Comparison of ENCODE assay signal across 8 cellular contexts in the genomic region with DNA sequence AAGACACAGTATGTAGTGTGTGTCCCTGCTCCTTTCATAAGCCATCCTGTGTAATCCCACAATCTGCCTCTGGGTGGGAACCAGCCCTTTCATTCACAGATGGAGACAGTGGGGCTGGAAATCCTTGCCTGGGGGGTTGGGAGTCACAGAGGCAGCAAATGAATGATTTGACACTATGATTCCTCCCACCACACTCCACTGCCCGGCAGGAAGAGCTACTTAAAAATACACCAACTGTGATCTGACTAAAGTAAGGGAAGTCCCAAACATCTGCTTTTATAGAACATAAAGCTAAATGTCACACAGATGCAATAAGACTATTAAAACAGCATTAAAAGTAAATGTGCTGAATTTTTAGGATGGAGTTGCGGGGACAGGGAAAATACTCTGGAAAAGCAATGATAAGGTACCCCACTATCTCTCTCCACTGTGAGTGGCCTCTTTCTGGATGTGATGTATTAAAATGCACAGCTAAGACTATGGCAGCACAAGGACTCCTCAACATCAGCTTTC. TPM values are rescaled to one million over a fixed set of nuclear protein-coding genes. Genes with fewer than 3 reads are reported as not detected.
DNase-seq lines count a peak whose midpoint lies in the region; ATAC-seq and TF ChIP-seq lines count a peak whose summit lies in the region.

No MANE protein-coding gene starts in this region.

- intact Hi-C loops in stomach (cut with DNase I; ENCODE audit: low total_unique reads), result no loop called here

- H3K36me3 ChIP-seq in GM06990 (ENCODE audit: control insufficient read depth, insufficient read depth, low read length) (peaks cover 21% of the 10 kb centered on the region), SJCRH30 (peaks cover 40% of the 10 kb centered on the region), stomach (peaks cover 27 to 43% (median 41%) of the 10 kb centered on the region in 4 donors)

- H3K27me3 ChIP-seq in GM06990 (replicated peaks; ENCODE audit: control insufficient read depth, insufficient read depth, low read length) (no peaks in the 10 kb centered on the region), SJCRH30 (no peaks in the 10 kb centered on the region), stomach (no peaks in the 10 kb centered on the region)

- H3K9me3 ChIP-seq in SJCRH30 (replicated peaks) (no peaks in the 10 kb centered on the region), stomach (no peaks in the 10 kb centered on the region)

- no peak for TF ChIP-seq EP300 in stomach (IDR thresholded peaks at IDR 0.05)

- ATAC-seq in GM21515 (IDR thresholded peaks at IDR 0.05; ENCODE audit: unreplicated experiment), result no peak
- ATAC-seq in GM18858 (IDR thresholded peaks at IDR 0.05; ENCODE audit: unreplicated experiment), result no peak
- no peak for ATAC-seq in GM19395 (IDR thresholded peaks at IDR 0.05; ENCODE audit: unreplicated experiment)

- WGBS in stomach, 5 donors, result 58 to 66% (median 62%) methylated on average over 2 of the region's 2 CpGs

- TF ChIP-seq POLR2A in stomach (IDR thresholded peaks at IDR 0.05), result no peak

- H3K4me3 ChIP-seq in GM06990 (replicated peaks; ENCODE audit: low read depth, low read length), result peak overlapping the region; percentile 88
- no peak overlapping the region for H3K4me3 ChIP-seq in SJCRH30
- no peak overlapping the region for H3K4me3 ChIP-seq in stomach

- H3K27ac ChIP-seq in SJCRH30 (no peak overlapping the region), stomach (peak overlapping the region in 1 of 5 donors; percentile 7)

- DNase-seq in ACHN (peak; percentile 25), GM06990 (ENCODE audit: extremely low read depth, insufficient read length) (no peak), SJCRH30 (peak; percentile 37 to 60), germinal center (ENCODE audit: low spot score) (peak; percentile 43), stomach (no peak)

- peak; percentile 32 for TF ChIP-seq CTCF in GM06990 (IDR thresholded peaks at IDR 0.05; ENCODE audit: insufficient read depth, low read length, poor library complexity, severe bottlenecking)
- no peak for TF ChIP-seq CTCF in stomach (IDR thresholded peaks at IDR 0.05)

- H3K4me1 ChIP-seq in SJCRH30 (peaks cover 29% of the 10 kb centered on the region), stomach (peaks cover 42 to 74% (median 56%) of the 10 kb centered on the region in 4 donors)

- in situ Hi-C loops in ACHN (cut with HindIII; ENCODE audit: low pct_ligation_motif_present, low pct_unique_long_range_greater_than_20kb, low sequenced_read_pairs), result no loop called here

RNA-seq across cellular contexts. Expression of a gene that starts 4.3 kb away (rescaled TPM):
- total RNA-seq in SJCRH30 (2014; rRNA removed; shearing (Covaris generic)), result 546 TPM in 2 replicates
- 100 to 1,000 TPM in 1 of 5 donors, 10 to 100 TPM in 4; 20.0 to 103 (median 54.5) TPM for total RNA-seq in stomach
- polyA plus RNA-seq in stomach, result 10 to 100 TPM; 17.4 to 24.8 (median 19.4) TPM

Comparison
In these comparisons a context has a peak if more than half of its experiments do, and no peak if none do; other contexts are left out.
1. DNase-seq: peak in ACHN (single experiment), SJCRH30 (2 of 2) and germinal center (single experiment); none in GM06990 (single experiment) and stomach (single experiment).